ENCODE assay signal across 1 cellular context in genomic region chr14:90383126-90383730, GRCh38.
TF ChIP-seq lines count a peak whose summit lies in the region.

No MANE protein-coding gene starts in this region.

TF ChIP-seq in HepG2, 621 proteins besides CTCF, POLR2A, EP300 and RAD21 (continued from another document and continues in another):
- TF ChIP-seq ZNF281 (CRISPR knock-in tag; IDR thresholded peaks at IDR 0.05; ENCODE audit: borderline replicate concordance) (peak; percentile 76; the same call in 1 of the 2 replicates), NCOA1 (CRISPR knock-in tag; IDR thresholded peaks at IDR 0.05) (0 out of 2 replicates have a peak, but pooled peaks have one; percentile 6), FOXK1 (CRISPR knock-in tag; IDR thresholded peaks at IDR 0.05; ENCODE audit: borderline replicate concordance, low read depth) (peak; percentile 95), SP4 (CRISPR knock-in tag; IDR thresholded peaks at IDR 0.05) (peak; percentile 88), FUBP1 (CRISPR knock-in tag; IDR thresholded peaks at IDR 0.05; ENCODE audit: borderline replicate concordance) (no peak), ZNF224 (CRISPR knock-in tag; IDR thresholded peaks at IDR 0.05) (peak; percentile 49; the same call in 1 of the 2 replicates), ZMAT5 (CRISPR knock-in tag; IDR thresholded peaks at IDR 0.05; ENCODE audit: borderline replicate concordance, low read depth) (no peak), ZNF275 (CRISPR knock-in tag; IDR thresholded peaks at IDR 0.05; ENCODE audit: borderline replicate concordance) (peak; percentile 89; the same call in 1 of the 2 replicates), ZNF772 (CRISPR knock-in tag; IDR thresholded peaks at IDR 0.05) (peak; percentile 94), SMARCC2 (IDR thresholded peaks at IDR 0.05) (no peak), ZNF326 (CRISPR knock-in tag; IDR thresholded peaks at IDR 0.05; ENCODE audit: borderline replicate concordance) (no peak), DMTF1 (CRISPR knock-in tag; IDR thresholded peaks at IDR 0.05) (0 out of 2 replicates have a peak, but pooled peaks have one; percentile 79), TARDBP (CRISPR knock-in tag; IDR thresholded peaks at IDR 0.05) (peak; percentile 88; the same call in 1 of the 2 replicates), ZNF513 (CRISPR knock-in tag; conservative IDR thresholded peaks at IDR 0.05) (no peak), ZNF17 (CRISPR knock-in tag; IDR thresholded peaks at IDR 0.05) (no peak), CEBPG (CRISPR knock-in tag; IDR thresholded peaks at IDR 0.05) (peak; percentile 76), ZNF761 (CRISPR knock-in tag; conservative IDR thresholded peaks at IDR 0.05) (peak; percentile 80; the same call in 1 of the 2 replicates), ZNF839 (CRISPR knock-in tag; IDR thresholded peaks at IDR 0.05; ENCODE audit: borderline replicate concordance) (no peak; the same call in 1 of the 2 replicates), AKAP8 (CRISPR knock-in tag; IDR thresholded peaks at IDR 0.05) (no peak), DBP (CRISPR knock-in tag; IDR thresholded peaks at IDR 0.05; ENCODE audit: not compliant biosample characterization) (no peak), ZNF460 (CRISPR knock-in tag; IDR thresholded peaks at IDR 0.05; ENCODE audit: borderline replicate concordance) (no peak), ZNF850 (CRISPR knock-in tag; conservative IDR thresholded peaks at IDR 0.05) (peak; percentile 82; the same call in 1 of the 2 replicates), MNT (IDR thresholded peaks at IDR 0.05) (peak; percentile 32; the same call in 1 of the 2 replicates), ELF1 (CRISPR knock-in tag; IDR thresholded peaks at IDR 0.05) (peak; percentile 88), IRF2 (CRISPR knock-in tag; IDR thresholded peaks at IDR 0.05) (peak; percentile 93), ZNF644 (CRISPR knock-in tag; IDR thresholded peaks at IDR 0.05; ENCODE audit: low read depth) (0 out of 2 replicates have a peak, but pooled peaks have one; percentile 56), HOXA7 (CRISPR knock-in tag; IDR thresholded peaks at IDR 0.05) (no peak), JDP2 (CRISPR knock-in tag; IDR thresholded peaks at IDR 0.05; ENCODE audit: borderline replicate concordance) (no peak), ZFYVE20 (CRISPR knock-in tag; IDR thresholded peaks at IDR 0.05; ENCODE audit: borderline replicate concordance, low read depth) (0 out of 2 replicates have a peak, but pooled peaks have one; percentile 69), TMF1 (CRISPR knock-in tag; IDR thresholded peaks at IDR 0.05; ENCODE audit: low read depth) (peak; percentile 63; the same call in 1 of the 2 replicates), ZNF232 (CRISPR knock-in tag; IDR thresholded peaks at IDR 0.05; ENCODE audit: borderline replicate concordance) (peak; percentile 59), AHDC1 (CRISPR knock-in tag; IDR thresholded peaks at IDR 0.05; ENCODE audit: borderline replicate concordance) (no peak), MXD3 (CRISPR knock-in tag; IDR thresholded peaks at IDR 0.05) (peak; percentile 80), NCOA5 (CRISPR knock-in tag; IDR thresholded peaks at IDR 0.05) (no peak), AHR (CRISPR knock-in tag; IDR thresholded peaks at IDR 0.05) (peak; percentile 82; the same call in 1 of the 2 replicates)
